In genomic region chr1:3492545-3493246, GRCh38 we compare ENCODE assay signal across 24 cellular contexts. TPM values are rescaled to one million over a fixed set of nuclear protein-coding genes. Genes with fewer than 3 reads are reported as not detected.
A peak's percentile ranks its signal among the peaks of the same experiment; 100 is the strongest.
DNase-seq lines count a peak whose midpoint lies in the region; ATAC-seq, FAIRE-seq and TF ChIP-seq lines count a peak whose summit lies in the region.
"Had no signal": no experiment of that assay in that cellular context is flagged by ENCODE, and none has a peak within 500 bp of the region (broad histone marks: within the 10 kb centered on the region; RNA-seq: fewer than 3 reads in every experiment).

No MANE protein-coding gene starts in this region.

- H3K79me2 ChIP-seq in PC-3 (ENCODE audit: low read length) (no peaks in the 10 kb centered on the region), H1 (ENCODE audit: control insufficient read depth in 1 of 2, insufficient read depth in 2 of 2, low read length in 2 of 2) (no peaks in the 10 kb centered on the region)

- TF ChIP-seq EP300 in H1 (IDR thresholded peaks at IDR 0.05; ENCODE audit: borderline replicate concordance in 1 of 2, low read depth in 2 of 2, low read length in 2 of 2) = no peak

- no peaks in the 10 kb centered on the region for H3K79me1 ChIP-seq in H1 (ENCODE audit: low read depth, low read length)

- H2BK120ac ChIP-seq in H1 (replicated peaks; ENCODE audit: low read depth, low read length) = no peak overlapping the region

- H3K36me3 ChIP-seq in PC-3 (ENCODE audit: low read depth, low read length) (no peaks in the 10 kb centered on the region), H1 (ENCODE audit: control insufficient read depth in 2 of 4, insufficient read depth in 4 of 4, low read length in 3 of 4) (no peaks in the 10 kb centered on the region; a peak in 1 of 8 replicates)

- no peak overlapping the region for H3K4ac ChIP-seq in H1 (replicated peaks; ENCODE audit: insufficient read length, low read depth, low read length)

- H2BK5ac ChIP-seq in H1 (ENCODE audit: low read depth, low read length) = peak overlapping the region; percentile 86; the same call in 1 of the 2 replicates

- H4K20me1 ChIP-seq in PC-3 (ENCODE audit: low read length) (no peaks in the 10 kb centered on the region), H1 (replicated peaks in 1 of 2; ENCODE audit: control insufficient read depth in 1 of 2, insufficient read depth in 2 of 2, low read length in 2 of 2) (peaks cover 2 to 4% of the 10 kb centered on the region in 2 experiments)

- H4K91ac ChIP-seq in H1 (replicated peaks; ENCODE audit: insufficient read length, low read length) = no peak overlapping the region

- H3K9ac ChIP-seq in PC-3 (ENCODE audit: low read length) (no peak overlapping the region), H1 (replicated peaks in 1 of 4; ENCODE audit: extremely low read depth in 1 of 4, low read depth in 3 of 4, low read length in 3 of 4) (no peak overlapping the region)
- H3K9ac ChIP-seq: GM23248 had no signal

- DNase-seq in Calu3 = peak; percentile 29
- peak; percentile 87 for DNase-seq in PC-3
- no peak for DNase-seq in H1 (ENCODE audit: low read depth in 1 of 2, low spot score in 2 of 2)
- DNase-seq in SKM-1 treated with dmso at 0.1 percent for 144 hours (lab: John Stamatoyannopoulos, UW; ENCODE audit: unreplicated experiment) = no peak
- DNase-seq in NAMALWA (ENCODE audit: low spot score) = no peak
- DNase-seq: ACHN; AML-193; CD4-positive, alpha-beta T cell; DMS 273 treated with DMSO at 0.1 percent for 48 hours; GDM1; GM23248; HCEC 1CT; HFFc6; Karpas-422; KBM-7 had no signal

- no peak overlapping the region for H3K4me3 ChIP-seq in PC-3 (ENCODE audit: low read length)
- no peak overlapping the region for H3K4me3 ChIP-seq in H1 (ENCODE audit: extremely low read depth in 1 of 4, insufficient read depth in 2 of 4, low read depth in 3 of 4, low read length in 4 of 4)
- H3K4me3 ChIP-seq: GM23248 had no signal

- no peak for FAIRE-seq in H1 (lab: Jason Lieb, UNC)
- FAIRE-seq: A204.1, GM12892, GM18507, H54, HepG2 had no signal

- H3K14ac ChIP-seq in H1 (ENCODE audit: insufficient read length) = no peak overlapping the region

- peaks cover 24% of the 10 kb centered on the region for H3K36me3 Mint-ChIP-seq in Calu3 (ENCODE audit: insufficient read depth, unreplicated experiment)

- H3K27me3 ChIP-seq in PC-3 (ENCODE audit: low read length) = no peaks in the 10 kb centered on the region
- no peaks in the 10 kb centered on the region for H3K27me3 ChIP-seq in H1 (replicated peaks in 1 of 4; ENCODE audit: control insufficient read depth in 3 of 4, extremely low read depth in 1 of 4, insufficient read depth in 3 of 4, low read length in 3 of 4)

- H3K27ac Mint-ChIP-seq in Calu3 (ENCODE audit: unreplicated experiment) = no peak overlapping the region
- H3K27ac Mint-ChIP-seq: CD4-positive, alpha-beta T cell; HFFc6; IgD-negative memory B cell had no signal

- H2AFZ ChIP-seq in PC-3 (ENCODE audit: low read length) (no peak overlapping the region), H1 (ENCODE audit: low read length) (no peak overlapping the region)
- H2AFZ ChIP-seq: GM23248 had no signal

- H3K4me3 Mint-ChIP-seq in Calu3 (ENCODE audit: low read depth, unreplicated experiment) = no peak overlapping the region
- H3K4me3 Mint-ChIP-seq: CD4-positive, alpha-beta T cell; HFFc6; IgD-negative memory B cell had no signal

- peak overlapping the region; percentile 21; the same call in 1 of the 2 replicates for H3K4me2 ChIP-seq in PC-3 (ENCODE audit: low read length)
- H3K4me2 ChIP-seq in H1 (ENCODE audit: insufficient read depth in 1 of 2, low read depth in 2 of 2, low read length in 2 of 2) = no peak overlapping the region

- no peak overlapping the region for H3K18ac ChIP-seq in H1 (ENCODE audit: extremely low read depth, low read length)

- TF ChIP-seq CTCF in Calu3 (IDR thresholded peaks at IDR 0.05; ENCODE audit: unreplicated experiment) = no peak
- no peak for TF ChIP-seq CTCF in PC-3 (conservative IDR thresholded peaks at IDR 0.05; ENCODE audit: low read depth, low read length)
- TF ChIP-seq CTCF in H1 (IDR thresholded peaks at IDR 0.05; ENCODE audit: control extremely low read depth in 1 of 3, insufficient read depth in 1 of 3, low read depth in 1 of 3, low read length in 3 of 3) = no peak

- no peak overlapping the region for H2BK12ac ChIP-seq in H1 (ENCODE audit: low read depth, low read length)

- no peaks in the 10 kb centered on the region for H3K9me3 ChIP-seq in PC-3 (ENCODE audit: low read length)
- H3K9me3 ChIP-seq in H1 (ENCODE audit: insufficient read depth in 2 of 2, low read depth in 1 of 2, low read length in 1 of 2) = peaks cover 4 to 16% of the 10 kb centered on the region in 2 experiments; a peak in 2 of 4 replicates

- H3K9me2 ChIP-seq in PC-3 (replicated peaks; ENCODE audit: low read length) = no peaks in the 10 kb centered on the region

- no peak for TF ChIP-seq RAD21 in H1 (IDR thresholded peaks at IDR 0.05 in 1 of 2, conservative IDR thresholded peaks at IDR 0.05 in 1 of 2; ENCODE audit: low read depth in 2 of 2, low read length in 2 of 2)

- no peak for TF ChIP-seq POLR2A in H1 (IDR thresholded peaks at IDR 0.05; ENCODE audit: control extremely low read depth in 1 of 2, low read depth in 2 of 2, low read length in 2 of 2)

- intact Hi-C loops in Calu3 (cut with micrococcal nuclease; ENCODE audit: unreplicated experiment) (loop anchor here (2.0 kb wide), 1 partner anchor 126 kb away; no protein-coding TSS in a partner anchor), PC-3 (cut with micrococcal nuclease) (loop anchor here (1.0 kb wide), 1 partner anchor 38 kb away; no protein-coding TSS in a partner anchor)

- BruUV-seq in Calu3 (replicated peaks; lab: Mats Ljungman, UMichigan) (no TSS peak), PC-3 (replicated peaks; lab: Mats Ljungman, UMichigan) (no TSS peak)

- H3K56ac ChIP-seq in H1 (replicated peaks; ENCODE audit: insufficient read length, low read depth, low read length) = no peak overlapping the region

- no peaks in the 10 kb centered on the region for H3K27me3 Mint-ChIP-seq in Calu3 (ENCODE audit: unreplicated experiment)
- H3K27me3 Mint-ChIP-seq: CD4-positive, alpha-beta T cell; IgD-negative memory B cell had no signal

- H2BK20ac ChIP-seq in H1 (ENCODE audit: low read length) = no peak overlapping the region

- no peak overlapping the region for H4K5ac ChIP-seq in H1 (ENCODE audit: insufficient read length, low read depth, low read length)

- POLR2A ChIA-PET in PC-3 (lab: Charles Lee; ENCODE audit: unreplicated experiment) (interaction anchor here (0.6 kb wide), 2 partner anchors 12 to 50 kb away, joined by 5 read pairs; no protein-coding TSS in a partner anchor), H1 (lab: Charles Lee; ENCODE audit: partially characterized antibody) (interaction anchor here (1.1 kb wide), 2 partner anchors 9 to 131 kb away, joined by 3 read pairs; no protein-coding TSS in a partner anchor)

- H3K23ac ChIP-seq in H1 (ENCODE audit: insufficient read length) = no peak overlapping the region

- CTCF ChIA-PET in Calu3 (lab: Charles Lee) (interaction anchor here (0.7 to 1.0 kb wide), 2 partner anchors 40 to 122 kb away, joined by 3 to 4 read pairs; no protein-coding TSS in a partner anchor), PC-3 (lab: Charles Lee) (interaction anchor here (0.9 to 1.3 kb wide), 5 partner anchors 40 to 126 kb away, joined by 3 to 6 read pairs (median 5); no protein-coding TSS in a partner anchor), H1 (lab: Charles Lee; ENCODE audit: partially characterized antibody) (interaction anchor here (0.6 to 2.2 kb wide), 18 partner anchors 10 to 973 kb away, joined by 3 to 17 read pairs (median 5); no protein-coding TSS in a partner anchor)

- H3K23me2 ChIP-seq in H1 (ENCODE audit: low read depth, low read length) = no peaks in the 10 kb centered on the region

- H3K4me1 ChIP-seq in PC-3 (ENCODE audit: insufficient read depth, low read length) (peaks cover 27% of the 10 kb centered on the region), H1 (replicated peaks in 1 of 4; ENCODE audit: control insufficient read depth in 3 of 4, insufficient read depth in 4 of 4, low read length in 3 of 4) (peaks cover 0 to 4% (median 0%) of the 10 kb centered on the region in 4 experiments; a peak in 2 of 7 replicates)

- H3K4me1 Mint-ChIP-seq in Calu3 (ENCODE audit: low read depth, unreplicated experiment) = no peaks in the 10 kb centered on the region

- 86% methylated on average over 17 of the region's 17 CpGs; no CpG with 5 or more reads in 1 of the 2 experiments for WGBS in H1 (ENCODE audit: extremely low coverage in 1 of 2, insufficient coverage in 1 of 2, insufficient read length in 1 of 2, insufficient replicate concordance in 2 of 2, low coverage in 1 of 2, low lambda C conversion rate in 2 of 2, missing lambda C conversion rate in 1 of 2), 2 experiments

- no peaks in the 10 kb centered on the region for H3F3A ChIP-seq in PC-3 (ENCODE audit: low read length, unreplicated experiment)

- no peak overlapping the region for H2BK15ac ChIP-seq in H1 (ENCODE audit: low read length)

- peak overlapping the region; percentile 43; the same call in 1 of the 2 replicates for H2AK5ac ChIP-seq in H1 (ENCODE audit: low read depth, low read length)

- H3K27ac ChIP-seq in PC-3 (ENCODE audit: low read length) (peak overlapping the region; percentile 21; the same call in 1 of the 2 replicates), H1 (ENCODE audit: low read depth, low read length) (no peak overlapping the region)
- H3K27ac ChIP-seq: C4-2B, GM23248 had no signal

- peak; percentile 45 for ATAC-seq in PC-3
- ATAC-seq in GM19395 (IDR thresholded peaks at IDR 0.05; ENCODE audit: unreplicated experiment) = no peak
- no peak for ATAC-seq in GM18861 (IDR thresholded peaks at IDR 0.05; ENCODE audit: unreplicated experiment)

- peaks cover 6% of the 10 kb centered on the region for H3K9me3 Mint-ChIP-seq in Calu3 (ENCODE audit: low read depth, unreplicated experiment)

- H4K8ac ChIP-seq in H1 (ENCODE audit: extremely low read depth, insufficient read depth, low read length) = peak overlapping the region; percentile 57; the same call in 1 of the 2 replicates

TF ChIP-seq in H1, 55 proteins besides CTCF, POLR2A, EP300 and RAD21 (continues in another document):
- TF ChIP-seq KDM1A (IDR thresholded peaks at IDR 0.05; ENCODE audit: borderline replicate concordance, low read length) (no peak), BRCA1 (IDR thresholded peaks at IDR 0.05; ENCODE audit: low read depth, low read length) (no peak), ZNF274 (IDR thresholded peaks at IDR 0.05; ENCODE audit: borderline replicate concordance, extremely low read depth, low read length) (no peak), SUZ12 (IDR thresholded peaks at IDR 0.05; ENCODE audit: low read length) (no peak)

RNA-seq across cellular contexts. Expression of gene ARHGEF16, which starts 38.2 kb away (rescaled TPM):
- total RNA-seq in Calu3 (2022) (24.2 and 28.0 TPM in 2 replicates), PC-3 (2014; rRNA removed) (54.3 and 60.7 TPM in 2 replicates)
- 20.0 and 20.7 TPM in 2 replicates for total RNA-seq in H1 (2021; fragmentation: NEBNext Ultra II Directional; extraction: Animal tissue kit (Norgen Biotek cat#: 25700))
- 18.3 and 25.0 TPM in 2 replicates for polyA plus RNA-seq in H1 (2011; rRNA removed)
- 20.5 TPM for polyA plus RNA-seq in H1 (2011; cell fraction: cytosol; rRNA removed)
- 55.6 TPM for polyA plus RNA-seq in H1 (2011; cell fraction: nucleus; rRNA removed)
- polyA plus RNA-seq in H1 (2012, experiment 1 of 2) = 11.4 to 18.1 TPM (median 16.6 TPM) in 4 replicates
- polyA plus RNA-seq in H1 (2012, experiment 2 of 2) = 15.7 TPM
- 8.9 TPM for polyA plus RNA-seq in H1 (2013, experiment 1 of 2)
- polyA plus RNA-seq in H1 (2013, experiment 2 of 2) = 7.8 TPM
- polyA minus RNA-seq in H1 (2011; rRNA and poly(A)+ RNA removed) = 32.5 and 33.4 TPM in 2 replicates
- polyA minus RNA-seq in H1 (2011; cell fraction: cytosol; rRNA and poly(A)+ RNA removed) = 10.1 TPM
- polyA minus RNA-seq in H1 (2011; cell fraction: nucleus; rRNA and poly(A)+ RNA removed) = 24.2 TPM
- total RNA-seq: GM23248 had no signal
- polyA plus RNA-seq: GM23248, IgD-negative memory B cell had no signal

Comparison
In these comparisons a context has a peak if more than half of its experiments do, and no peak if none do; other contexts are left out.
1. DNase-seq: peak in Calu3 (single experiment) and PC-3 (single experiment); none in H1 (0 of 2), SKM-1 treated with dmso at 0.1 percent for 144 hours (single experiment) and NAMALWA (single experiment).